In genomic region chr6:109449789-109450673, GRCh38 we compare ENCODE assay signal across 1 cellular context.
A peak's percentile ranks its signal among the peaks of the same experiment; 100 is the strongest.
TF ChIP-seq lines count a peak whose summit lies in the region.

No MANE protein-coding gene starts in this region.

TF ChIP-seq in K562, 482 proteins besides CTCF, POLR2A, EP300 and RAD21:
- TF ChIP-seq POLR2G (IDR thresholded peaks at IDR 0.05; ENCODE audit: low read depth, low read length) (peak; percentile 63; the same call in 1 of the 2 replicates), SUPT5H (IDR thresholded peaks at IDR 0.05) (0 out of 2 replicates have a peak, but pooled peaks have one; percentile 5), CTCFL (IDR thresholded peaks at IDR 0.05; ENCODE audit: borderline replicate concordance, insufficient read depth, low read depth, low read length, poor library complexity, severe bottlenecking) (no peak), MAX (CRISPR knock-in tag; IDR thresholded peaks at IDR 0.05) (0 out of 2 replicates have a peak, but pooled peaks have one; percentile 14), FUS (optimal IDR thresholded peaks at IDR 0.05; ENCODE audit: low read depth, low read length) (no peak), NR2C1 (IDR thresholded peaks at IDR 0.05) (no peak), NR2C1 (tag; IDR thresholded peaks at IDR 0.05) (no peak)
